ENCODE assay signal across 8 cellular contexts in genomic region chr3:13229291-13229949, GRCh38.
A peak's percentile ranks its signal among the peaks of the same experiment; 100 is the strongest.
DNase-seq lines count a peak whose midpoint lies in the region; ATAC-seq, FAIRE-seq and TF ChIP-seq lines count a peak whose summit lies in the region.

No MANE protein-coding gene starts in this region.

- H4K20me1 ChIP-seq in SK-N-SH (ENCODE audit: insufficient read depth), result no peaks in the 10 kb centered on the region

- no peak overlapping the region for H3K9ac ChIP-seq in SK-N-SH

- peak; percentile 60 for TF ChIP-seq RAD21 in SK-N-SH (IDR thresholded peaks at IDR 0.05; ENCODE audit: low read length)

- H3F3A ChIP-seq in SK-N-SH (replicated peaks; ENCODE audit: insufficient read depth), result no peaks in the 10 kb centered on the region

- H3K9me3 ChIP-seq in SK-N-SH, result no peaks in the 10 kb centered on the region

- ATAC-seq in HG02981 (IDR thresholded peaks at IDR 0.05; ENCODE audit: unreplicated experiment) (peak; percentile 59), GM21786 (IDR thresholded peaks at IDR 0.05; ENCODE audit: unreplicated experiment) (no peak)

- H3K9me2 ChIP-seq in SK-N-SH, result no peaks in the 10 kb centered on the region

- DNase-seq in EL, result peak; percentile 11
- peak; percentile 71 for DNase-seq in SK-N-SH
- peak; percentile 51 for DNase-seq in kidney tubule cell (ENCODE audit: low spot score)
- DNase-seq in H54 (ENCODE audit: insufficient read length, low spot score), result no peak
- no peak for DNase-seq in medulla oblongata (ENCODE audit: extremely low spot score)
- DNase-seq in amygdala (lab: John Stamatoyannopoulos, UW), result no peak

- TF ChIP-seq CTCF in SK-N-SH (IDR thresholded peaks at IDR 0.05), result peak; percentile 36; the same call in 1 of the 2 replicates

- H2AFZ ChIP-seq in SK-N-SH (ENCODE audit: low read depth), result no peak overlapping the region

- H3K36me3 ChIP-seq in SK-N-SH (replicated peaks in 1 of 2; ENCODE audit: control insufficient read depth in 1 of 2, insufficient read depth in 2 of 2, low read length in 1 of 2), result no peaks in the 10 kb centered on the region

- H3K27ac ChIP-seq in SK-N-SH (ENCODE audit: low read depth in 2 of 2, low read length in 1 of 2), result no peak overlapping the region

- WGBS in SK-N-SH (ENCODE audit: low lambda C conversion rate), result 45% methylated on average over 8 of the region's 8 CpGs

- FAIRE-seq in H54 (lab: Jason Lieb, UNC), result no peak

- no peak overlapping the region for H3K4me2 ChIP-seq in SK-N-SH

- no peak overlapping the region for H3K4me3 ChIP-seq in SK-N-SH (ENCODE audit: low read depth in 2 of 2, low read length in 1 of 2)

- no peak for TF ChIP-seq EP300 in SK-N-SH (IDR thresholded peaks at IDR 0.05; ENCODE audit: borderline replicate concordance in 1 of 2, low read depth in 1 of 2, low read length in 1 of 2)

- POLR2A ChIA-PET in SK-N-SH (lab: Yijun Ruan, JAX), result no interaction called here

- H3K79me2 ChIP-seq in SK-N-SH (ENCODE audit: insufficient read depth), result no peaks in the 10 kb centered on the region

- TF ChIP-seq POLR2A in H54 (IDR thresholded peaks at IDR 0.05; ENCODE audit: low read depth, low read length), result no peak

- no peaks in the 10 kb centered on the region; the same call in 1 of the 2 replicates for H3K27me3 ChIP-seq in SK-N-SH (ENCODE audit: insufficient read depth)

- CTCF ChIA-PET in SK-N-SH (lab: Yijun Ruan, JAX), result interaction anchor here (0.5 to 3.6 kb wide), 11 partner anchors 14 to 267 kb away, joined by 3 to 30 read pairs (median 3); no protein-coding TSS in a partner anchor

- no peaks in the 10 kb centered on the region for H3K4me1 ChIP-seq in SK-N-SH (ENCODE audit: control insufficient read depth in 1 of 2, insufficient read depth in 2 of 2, low read depth in 1 of 2, low read length in 1 of 2)

TF ChIP-seq in SK-N-SH, 30 proteins besides CTCF, POLR2A, EP300 and RAD21:
- no peak for TF ChIP-seq FOXM1 (IDR thresholded peaks at IDR 0.05; ENCODE audit: low read depth)
- peak; percentile 46; the same call in 1 of the 2 replicates for TF ChIP-seq SMC3 (IDR thresholded peaks at IDR 0.05; ENCODE audit: low read depth, low read length)

Comparison
In these comparisons a context has a peak if more than half of its experiments do, and no peak if none do; other contexts are left out.
1. DNase-seq: peak in EL (single experiment), SK-N-SH (single experiment) and kidney tubule cell (single experiment); none in H54 (single experiment), medulla oblongata (single experiment) and amygdala (0 of 56).